ENCODE assay signal across 10 cellular contexts in genomic region chr11:79708319-79708928, GRCh38.
A peak's percentile ranks its signal among the peaks of the same experiment; 100 is the strongest.
DNase-seq lines count a peak whose midpoint lies in the region; ATAC-seq, FAIRE-seq and TF ChIP-seq lines count a peak whose summit lies in the region.
"Had no signal": no experiment of that assay in that cellular context is flagged by ENCODE, and none has a peak within 500 bp of the region (broad histone marks: within the 10 kb centered on the region; RNA-seq: fewer than 3 reads in every experiment).

No MANE protein-coding gene starts in this region.

- no peak for TF ChIP-seq EP300 in Ishikawa (IDR thresholded peaks at IDR 0.05; ENCODE audit: borderline replicate concordance)

- no peaks in the 10 kb centered on the region for H3K4me1 ChIP-seq in Peyer's patch

- FAIRE-seq in D721Med (lab: Jason Lieb, UNC): peak; percentile 55

- TF ChIP-seq RAD21 in Ishikawa (IDR thresholded peaks at IDR 0.05; ENCODE audit: low read depth): peak; percentile 55

- H3K9me3 ChIP-seq in Peyer's patch: no peaks in the 10 kb centered on the region

- H3K36me3 ChIP-seq in Peyer's patch: no peaks in the 10 kb centered on the region

- H3K4me3 Mint-ChIP-seq in activated naive CD8-positive, alpha-beta T cell treated with anti-CD3 and anti-CD28 coated beads, Interleukin-2, amount 50 U/mL, for 24 hours: no peak overlapping the region
- H3K4me3 Mint-ChIP-seq: IgD-negative memory B cell, memory B cell had no signal

- TF ChIP-seq POLR2A in Peyer's patch (IDR thresholded peaks at IDR 0.05): no peak

- H3K9me3 Mint-ChIP-seq in activated naive CD8-positive, alpha-beta T cell treated with anti-CD3 and anti-CD28 coated beads, Interleukin-2, amount 50 U/mL, for 24 hours: peaks cover 32% of the 10 kb centered on the region

- H3K27ac ChIP-seq in Peyer's patch: no peak overlapping the region

- no peaks in the 10 kb centered on the region for H3K27me3 Mint-ChIP-seq in activated naive CD8-positive, alpha-beta T cell treated with anti-CD3 and anti-CD28 coated beads, Interleukin-2, amount 50 U/mL, for 24 hours
- H3K27me3 Mint-ChIP-seq: IgD-negative memory B cell, memory B cell had no signal

- H3K36me3 Mint-ChIP-seq in activated naive CD8-positive, alpha-beta T cell treated with anti-CD3 and anti-CD28 coated beads, Interleukin-2, amount 50 U/mL, for 24 hours (ENCODE audit: low read depth): no peaks in the 10 kb centered on the region
- H3K36me3 Mint-ChIP-seq: IgD-negative memory B cell, memory B cell had no signal

- H3K27me3 ChIP-seq in Peyer's patch: no peaks in the 10 kb centered on the region

- H3K4me1 Mint-ChIP-seq in activated naive CD8-positive, alpha-beta T cell treated with anti-CD3 and anti-CD28 coated beads, Interleukin-2, amount 50 U/mL, for 24 hours: no peaks in the 10 kb centered on the region
- H3K4me1 Mint-ChIP-seq: IgD-negative memory B cell, memory B cell had no signal

- no peak overlapping the region for H3K4me3 ChIP-seq in Peyer's patch

- H3K27ac Mint-ChIP-seq in activated naive CD8-positive, alpha-beta T cell treated with anti-CD3 and anti-CD28 coated beads, Interleukin-2, amount 50 U/mL, for 24 hours: no peak overlapping the region
- H3K27ac Mint-ChIP-seq: IgD-negative memory B cell, memory B cell had no signal

- TF ChIP-seq CTCF in D721Med (IDR thresholded peaks at IDR 0.05; ENCODE audit: insufficient read depth, missing control alignments) (peak; percentile 64), Peyer's patch (IDR thresholded peaks at IDR 0.05) (peak in 4 of 6 experiments; percentile 17 to 66 (median 64))

- peak; percentile 60 for ATAC-seq in GM19438 (IDR thresholded peaks at IDR 0.05; ENCODE audit: low read depth, unreplicated experiment)
- ATAC-seq in activated naive CD8-positive, alpha-beta T cell treated with anti-CD3 and anti-CD28 coated beads, Interleukin-2, amount 50 U/mL, for 24 hours: no peak

- DNase-seq in D721Med (ENCODE audit: insufficient read length, low spot score) (no peak), Peyer's patch (peak in 1 of 3 donors; percentile 51), foreskin melanocyte (peak; percentile 23), CD1c-positive myeloid dendritic cell (ENCODE audit: extremely low spot score) (no peak), mucosa of gallbladder (ENCODE audit: low spot score) (no peak)
- DNase-seq in activated naive CD8-positive, alpha-beta T cell treated with anti-CD3 and anti-CD28 coated beads, Interleukin-2, amount 50 U/mL, for 24 hours: no peak

TF ChIP-seq in Ishikawa, 13 proteins besides CTCF, POLR2A, EP300 and RAD21:
- TF ChIP-seq CREB1 (IDR thresholded peaks at IDR 0.05; ENCODE audit: low read depth) (no peak), NFIC (IDR thresholded peaks at IDR 0.05) (no peak), ZBTB7A (IDR thresholded peaks at IDR 0.05; ENCODE audit: low read depth) (no peak), MAX (IDR thresholded peaks at IDR 0.05) (no peak), USF1 (IDR thresholded peaks at IDR 0.05) (no peak), YY1 (IDR thresholded peaks at IDR 0.05; ENCODE audit: low read depth) (no peak), TCF12 (IDR thresholded peaks at IDR 0.05; ENCODE audit: low read depth) (no peak)
- TF ChIP-seq, protein P1, sequence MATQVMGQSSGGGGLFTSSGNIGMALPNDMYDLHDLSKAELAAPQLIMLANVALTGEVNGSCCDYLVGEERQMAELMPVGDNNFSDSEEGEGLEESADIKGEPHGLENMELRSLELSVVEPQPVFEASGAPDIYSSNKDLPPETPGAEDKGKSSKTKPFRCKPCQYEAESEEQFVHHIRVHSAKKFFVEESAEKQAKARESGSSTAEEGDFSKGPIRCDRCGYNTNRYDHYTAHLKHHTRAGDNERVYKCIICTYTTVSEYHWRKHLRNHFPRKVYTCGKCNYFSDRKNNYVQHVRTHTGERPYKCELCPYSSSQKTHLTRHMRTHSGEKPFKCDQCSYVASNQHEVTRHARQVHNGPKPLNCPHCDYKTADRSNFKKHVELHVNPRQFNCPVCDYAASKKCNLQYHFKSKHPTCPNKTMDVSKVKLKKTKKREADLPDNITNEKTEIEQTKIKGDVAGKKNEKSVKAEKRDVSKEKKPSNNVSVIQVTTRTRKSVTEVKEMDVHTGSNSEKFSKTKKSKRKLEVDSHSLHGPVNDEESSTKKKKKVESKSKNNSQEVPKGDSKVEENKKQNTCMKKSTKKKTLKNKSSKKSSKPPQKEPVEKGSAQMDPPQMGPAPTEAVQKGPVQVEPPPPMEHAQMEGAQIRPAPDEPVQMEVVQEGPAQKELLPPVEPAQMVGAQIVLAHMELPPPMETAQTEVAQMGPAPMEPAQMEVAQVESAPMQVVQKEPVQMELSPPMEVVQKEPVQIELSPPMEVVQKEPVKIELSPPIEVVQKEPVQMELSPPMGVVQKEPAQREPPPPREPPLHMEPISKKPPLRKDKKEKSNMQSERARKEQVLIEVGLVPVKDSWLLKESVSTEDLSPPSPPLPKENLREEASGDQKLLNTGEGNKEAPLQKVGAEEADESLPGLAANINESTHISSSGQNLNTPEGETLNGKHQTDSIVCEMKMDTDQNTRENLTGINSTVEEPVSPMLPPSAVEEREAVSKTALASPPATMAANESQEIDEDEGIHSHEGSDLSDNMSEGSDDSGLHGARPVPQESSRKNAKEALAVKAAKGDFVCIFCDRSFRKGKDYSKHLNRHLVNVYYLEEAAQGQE (IDR thresholded peaks at IDR 0.05; ENCODE audit: low read depth): no peak
